In genomic region chr4:81715335-81715734, GRCh38 we compare ENCODE assay signal across 24 cellular contexts.
DNase-seq lines count a peak whose midpoint lies in the region; ATAC-seq, FAIRE-seq and TF ChIP-seq lines count a peak whose summit lies in the region.
"Had no signal": no experiment of that assay in that cellular context is flagged by ENCODE, and none has a peak within 500 bp of the region (broad histone marks: within the 10 kb centered on the region; RNA-seq: fewer than 3 reads in every experiment).

No MANE protein-coding gene starts in this region.

- no peaks in the 10 kb centered on the region for H3K9me3 ChIP-seq in HepG2 (ENCODE audit: low read length)
- H3K9me3 ChIP-seq: left ventricle myocardium inferior, SJSA1 had no signal

- no TSS peak for BruUV-seq in HepG2 (replicated peaks; lab: Mats Ljungman, UMichigan)

- H3K4me1 ChIP-seq in GM23338 (ENCODE audit: insufficient read depth) (peaks cover 5% of the 10 kb centered on the region), HepG2 (ENCODE audit: insufficient read depth, low read length) (no peaks in the 10 kb centered on the region)
- H3K4me1 ChIP-seq: foreskin keratinocyte, left ventricle myocardium inferior, SJSA1 had no signal

- H3K4me1 Mint-ChIP-seq in GM23338 (peaks cover 19% of the 10 kb centered on the region), WTC11 (peaks cover 23% of the 10 kb centered on the region), neural crest cell (peaks cover 11% of the 10 kb centered on the region)

- 6% methylated on average over 3 of the region's 8 CpGs for WGBS in HepG2 (ENCODE audit: low lambda C conversion rate)

- H3K36me3 Mint-ChIP-seq in GM23338 (ENCODE audit: low read depth) (no peaks in the 10 kb centered on the region), WTC11 (no peaks in the 10 kb centered on the region), neural crest cell (ENCODE audit: low read depth) (peaks cover 5% of the 10 kb centered on the region)
- H3K36me3 Mint-ChIP-seq: brain; natural killer cell treated with Interleukin-12 subunit alpha and Interleukin-12 subunit beta and Interleukin-15 and Interleukin-18, amount 100 ng/mL, for 72 hours had no signal

- H2AFZ ChIP-seq in GM23338, result peak overlapping the region; percentile 86; the same call in 1 of the 2 replicates
- H2AFZ ChIP-seq in HepG2 (ENCODE audit: low read length), result no peak overlapping the region

- H3K27me3 Mint-ChIP-seq in GM23338 (ENCODE audit: insufficient read depth, low read depth, poor library complexity) (no peaks in the 10 kb centered on the region), WTC11 (ENCODE audit: low read depth) (no peaks in the 10 kb centered on the region), neural crest cell (ENCODE audit: low read depth) (no peaks in the 10 kb centered on the region)

- TF ChIP-seq CTCF in GM23338 (conservative IDR thresholded peaks at IDR 0.05; ENCODE audit: low read depth in 2 of 2) (no peak), WTC11 (IDR thresholded peaks at IDR 0.05) (no peak), neural crest cell (conservative IDR thresholded peaks at IDR 0.05) (no peak), HepG2 (CRISPR knock-in tag; IDR thresholded peaks at IDR 0.05) (no peak)

- H3F3A ChIP-seq in GM23338 (replicated peaks; ENCODE audit: low read depth), result no peaks in the 10 kb centered on the region

- no peak overlapping the region for H3K4me3 ChIP-seq in GM23338
- no peak overlapping the region for H3K4me3 ChIP-seq in HepG2 (replicated peaks in 1 of 3; ENCODE audit: insufficient read depth in 1 of 3, low read depth in 2 of 3, low read length in 3 of 3)
- H3K4me3 ChIP-seq: K562, left ventricle myocardium inferior, SJSA1 had no signal

- H3K79me2 ChIP-seq in GM23338 (replicated peaks; ENCODE audit: insufficient read depth) (no peaks in the 10 kb centered on the region), HepG2 (ENCODE audit: insufficient read depth, low read length) (no peaks in the 10 kb centered on the region)

- H3K9ac ChIP-seq in HepG2 (ENCODE audit: insufficient read depth, low read depth, low read length), result no peak overlapping the region

- CTCF ChIA-PET in WTC11 (lab: Charles Lee) (interaction anchor here (1.1 to 1.6 kb wide), 3 partner anchors 204 to 569 kb away, joined by 3 to 6 read pairs (median 4); partner anchors contain the start of gene RASGEF1B), HepG2 (lab: Yijun Ruan, JAX; ENCODE audit: low intra/inter-chr PET ratio, low total read pairs) (no interaction called here)

- H3K36me3 ChIP-seq in GM23338 (ENCODE audit: insufficient read depth) (no peaks in the 10 kb centered on the region), HepG2 (replicated peaks in 1 of 2; ENCODE audit: control insufficient read depth in 1 of 2, insufficient read depth in 2 of 2, low read length in 2 of 2) (no peaks in the 10 kb centered on the region)
- H3K36me3 ChIP-seq: left ventricle myocardium inferior, SJSA1 had no signal

- H3K27me3 ChIP-seq in GM23338 (ENCODE audit: insufficient read depth) (no peaks in the 10 kb centered on the region), HepG2 (ENCODE audit: control insufficient read depth in 1 of 2, insufficient read depth in 2 of 2, low read length in 2 of 2) (no peaks in the 10 kb centered on the region; a peak in 1 of 5 replicates)
- H3K27me3 ChIP-seq: foreskin keratinocyte, SJSA1 had no signal

- POLR2A ChIA-PET in WTC11 (lab: Charles Lee) (no interaction called here), HepG2 (lab: Yijun Ruan, JAX) (no interaction called here)

- TF ChIP-seq EP300 in HepG2 (IDR thresholded peaks at IDR 0.05; ENCODE audit: low read depth in 2 of 2, low read length in 2 of 2), result no peak
- TF ChIP-seq EP300 in HepG2 (CRISPR knock-in tag; IDR thresholded peaks at IDR 0.05; ENCODE audit: borderline replicate concordance), result no peak

- DNase-seq in GM23338 (ENCODE audit: low spot score) (peak; percentile 60), NCI-H1436 treated with DMSO at 0.1 percent for 48 hours (lab: John Stamatoyannopoulos, UW) (peak; percentile 20), WTC11 (ENCODE audit: low spot score) (peak; percentile 44), neural crest cell (ENCODE audit: low read depth, low spot score) (no peak), middle frontal gyrus (ENCODE audit: extremely low spot score, low spot score) (no peak), HepG2 (ENCODE audit: low spot score) (no peak), A172 (ENCODE audit: low spot score) (no peak), amniotic stem cell (lab: John Stamatoyannopoulos, UW) (no peak)
- DNase-seq: activated CD4-positive, alpha-beta T cell treated with anti-CD3 and anti-CD28 coated beads for 1 hour; activated CD8-positive, alpha-beta memory T cell treated with anti-CD3 and anti-CD28 coated beads for 24 hours; activated T-cell treated with anti-CD3 and anti-CD28 coated beads, Interleukin-2, amount 50 U/mL, for 24 hours; C1 segment of cervical spinal cord; effector CD4-positive, alpha-beta T cell; EL; foreskin keratinocyte; left ventricle myocardium inferior; midbrain; NCI-H1694; NCI-H446 treated with DMSO at 0.1 percent for 48 hours had no signal

- intact Hi-C loops in HepG2 (cut with micrococcal nuclease; ENCODE audit: unreplicated experiment), result no loop called here

- H3K4me3 Mint-ChIP-seq in GM23338 (no peak overlapping the region), WTC11 (no peak overlapping the region), neural crest cell (no peak overlapping the region)
- H3K4me3 Mint-ChIP-seq: activated T-cell treated with anti-CD3 and anti-CD28 coated beads, Interleukin-2, amount 50 U/mL, for 24 hours; natural killer cell treated with Interleukin-12 subunit alpha and Interleukin-12 subunit beta and Interleukin-15 and Interleukin-18, amount 100 ng/mL, for 72 hours; stimulated activated naive CD8-positive, alpha-beta T cell treated with anti-CD3 and anti-CD28 coated beads, Interleukin-15, Interleukin-2, amounts not matched to agents 100 ng/mL and 50 ng/mL, for 24 hours had no signal

- ATAC-seq in GM23338, result peak; percentile 52
- peak; percentile 77 for ATAC-seq in WTC11
- ATAC-seq in HepG2, result no peak
- ATAC-seq: foreskin keratinocyte; K562; natural killer cell treated with Interleukin-12 subunit alpha and Interleukin-12 subunit beta and Interleukin-15 and Interleukin-18, amount 100 ng/mL, for 72 hours had no signal

- in situ Hi-C loops in HepG2 (cut with HindIII; ENCODE audit: extremely low pct_ligation_motif_present, low pct_unique_long_range_greater_than_20kb), result no loop called here

- H4K20me1 ChIP-seq in GM23338 (replicated peaks; ENCODE audit: insufficient read depth), result no peaks in the 10 kb centered on the region
- H4K20me1 ChIP-seq in HepG2 (ENCODE audit: insufficient read depth, low read length), result no peaks in the 10 kb centered on the region

- FAIRE-seq in HepG2 (lab: Jason Lieb, UNC), result no peak
- FAIRE-seq: K562 had no signal

- H3K9me3 Mint-ChIP-seq in GM23338 (no peaks in the 10 kb centered on the region), WTC11 (peaks cover 10% of the 10 kb centered on the region), neural crest cell (no peaks in the 10 kb centered on the region)
- H3K9me3 Mint-ChIP-seq: activated T-cell treated with anti-CD3 and anti-CD28 coated beads, Interleukin-2, amount 50 U/mL, for 24 hours; natural killer cell treated with Interleukin-12 subunit alpha and Interleukin-12 subunit beta and Interleukin-15 and Interleukin-18, amount 100 ng/mL, for 72 hours had no signal

- H3K27ac Mint-ChIP-seq in GM23338 (no peak overlapping the region), WTC11 (no peak overlapping the region), neural crest cell (ENCODE audit: unreplicated experiment) (peak overlapping the region; percentile 9)
- H3K27ac Mint-ChIP-seq: activated T-cell treated with anti-CD3 and anti-CD28 coated beads, Interleukin-2, amount 50 U/mL, for 24 hours; natural killer cell treated with Interleukin-12 subunit alpha and Interleukin-12 subunit beta and Interleukin-15 and Interleukin-18, amount 100 ng/mL, for 72 hours; stimulated activated naive CD8-positive, alpha-beta T cell treated with anti-CD3 and anti-CD28 coated beads, Interleukin-15, Interleukin-2, amounts not matched to agents 100 ng/mL and 50 ng/mL, for 24 hours had no signal

- no peak for TF ChIP-seq RAD21 in HepG2 (CRISPR knock-in tag; IDR thresholded peaks at IDR 0.05)

- H3K4me2 ChIP-seq in GM23338 (0 out of 2 replicates have a peak overlapping the region, but pooled peaks have one; percentile 43), HepG2 (ENCODE audit: low read depth, low read length) (no peak overlapping the region)

- TF ChIP-seq POLR2A in HepG2 (IDR thresholded peaks at IDR 0.05; ENCODE audit: insufficient read depth in 1 of 2, low read depth in 2 of 2, low read length in 2 of 2), result no peak

- H3K9me2 ChIP-seq in GM23338 (ENCODE audit: insufficient read depth), result no peaks in the 10 kb centered on the region

- no peak overlapping the region for H3K27ac ChIP-seq in GM23338 (ENCODE audit: low read depth)
- H3K27ac ChIP-seq in HepG2 (ENCODE audit: extremely low read length, insufficient read depth, low read length), result no peak overlapping the region
- H3K27ac ChIP-seq: foreskin keratinocyte, left ventricle myocardium inferior, SJSA1 had no signal

TF ChIP-seq in WTC11, 78 proteins besides CTCF, POLR2A, EP300 and RAD21 (continues in another document):
- TF ChIP-seq ATF1 (CRISPR knock-in tag; IDR thresholded peaks at IDR 0.05) (no peak), CREM (CRISPR knock-in tag; IDR thresholded peaks at IDR 0.05) (no peak), NFATC4 (CRISPR knock-in tag; IDR thresholded peaks at IDR 0.05) (no peak), FOXK1 (CRISPR knock-in tag; IDR thresholded peaks at IDR 0.05) (no peak), NR1H2 (CRISPR knock-in tag; IDR thresholded peaks at IDR 0.05) (no peak), ZBTB21 (CRISPR knock-in tag; IDR thresholded peaks at IDR 0.05; ENCODE audit: borderline replicate concordance) (no peak)

TF ChIP-seq in HepG2, 621 proteins besides CTCF, POLR2A, EP300 and RAD21 (continues in another document):
- TF ChIP-seq HHEX (CRISPR knock-in tag; IDR thresholded peaks at IDR 0.05) (no peak), ZBTB26 (CRISPR knock-in tag; IDR thresholded peaks at IDR 0.05; ENCODE audit: borderline replicate concordance) (no peak), SP4 (CRISPR knock-in tag; IDR thresholded peaks at IDR 0.05) (no peak), TAF1 (CRISPR knock-in tag; IDR thresholded peaks at IDR 0.05) (no peak), ZNF256 (CRISPR knock-in tag; conservative IDR thresholded peaks at IDR 0.05) (no peak), MATR3 (CRISPR knock-in tag; IDR thresholded peaks at IDR 0.05) (no peak), JDP2 (CRISPR knock-in tag; IDR thresholded peaks at IDR 0.05; ENCODE audit: borderline replicate concordance) (no peak), MTF1 (CRISPR knock-in tag; IDR thresholded peaks at IDR 0.05) (no peak)

Comparison
In these comparisons a context has a peak if more than half of its experiments do, and no peak if none do; other contexts are left out.
1. DNase-seq: peak in GM23338 (single experiment), NCI-H1436 treated with DMSO at 0.1 percent for 48 hours (single experiment) and WTC11 (single experiment); none in neural crest cell (single experiment), middle frontal gyrus (single experiment), HepG2 (single experiment), A172 (single experiment) and amniotic stem cell (single experiment).